ENCODE assay signal across 1 cellular context in the genomic region with DNA sequence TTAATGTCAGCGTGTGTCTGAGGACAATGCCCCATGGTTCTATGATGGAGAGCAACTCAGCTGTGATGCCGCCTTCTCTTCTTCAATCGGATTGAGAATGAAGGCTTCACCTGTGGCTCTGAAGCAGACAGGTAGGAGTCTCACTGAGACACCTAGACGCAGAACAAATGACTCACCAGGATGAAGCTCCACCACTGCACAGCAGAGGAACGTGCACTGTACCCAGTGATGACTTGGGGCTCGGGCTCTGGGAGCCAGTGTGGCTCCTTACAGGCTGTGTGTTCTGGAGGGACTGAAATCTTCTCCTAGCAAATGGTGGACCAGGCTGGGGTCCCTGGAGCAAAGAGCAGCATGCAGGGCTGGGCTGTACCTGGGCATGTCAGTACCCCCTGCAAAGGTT.
TF ChIP-seq lines count a peak whose summit lies in the region.

No MANE protein-coding gene starts in this region.

TF ChIP-seq in HCT116, 20 proteins besides CTCF, POLR2A, EP300 and RAD21 (continued from another document):
- TF ChIP-seq REST (IDR thresholded peaks at IDR 0.05; ENCODE audit: low read depth): no peak
